ENCODE assay signal across 8 cellular contexts in the genomic region with DNA sequence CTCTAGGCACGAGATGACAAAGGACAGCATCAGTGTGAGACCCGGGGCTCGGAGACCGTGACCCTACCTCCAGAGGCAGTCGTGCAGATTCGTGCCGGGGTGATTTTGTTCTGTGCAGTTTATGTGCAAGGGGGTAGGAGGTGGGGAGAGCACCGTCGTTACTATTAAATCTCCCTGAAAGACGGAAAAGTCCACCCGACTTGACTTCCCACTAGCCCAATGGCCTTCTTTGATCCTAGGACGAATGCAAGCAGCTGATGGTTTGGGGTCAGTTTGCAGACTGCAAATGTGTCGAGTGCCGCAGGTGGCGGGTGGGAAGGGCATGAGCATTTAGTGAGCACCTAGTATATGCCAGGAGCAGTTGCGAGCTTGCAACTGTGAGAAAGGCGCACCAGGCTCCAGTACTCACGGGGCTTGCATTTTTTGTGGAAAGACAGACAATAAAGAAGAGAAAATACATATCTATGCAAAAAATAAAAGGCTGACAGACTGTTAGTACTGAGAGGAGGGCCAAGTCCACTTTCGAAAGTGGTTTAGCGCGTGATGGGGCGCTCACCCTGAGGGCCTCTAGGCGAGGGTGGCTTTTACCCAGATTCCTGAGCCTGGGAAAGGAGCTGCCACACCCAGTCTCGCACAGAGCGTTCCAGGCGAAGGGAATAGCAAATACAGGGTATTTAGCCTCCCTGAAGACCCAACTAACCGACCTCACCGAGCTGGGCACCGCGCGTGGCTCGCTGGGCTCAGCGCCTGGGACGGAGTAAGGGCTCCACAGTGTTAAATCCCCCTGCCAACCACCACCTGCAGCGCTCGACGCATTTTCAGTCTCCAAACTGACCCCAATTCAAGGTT. TPM values are rescaled to one million over a fixed set of nuclear protein-coding genes. Genes with fewer than 3 reads are reported as not detected.
A peak's percentile ranks its signal among the peaks of the same experiment; 100 is the strongest.
DNase-seq lines count a peak whose midpoint lies in the region; FAIRE-seq and TF ChIP-seq lines count a peak whose summit lies in the region.

No MANE protein-coding gene starts in this region.

- no peaks in the 10 kb centered on the region for H3K9me3 ChIP-seq in HEK293 (ENCODE audit: control insufficient read depth, insufficient read depth, low read depth, low read length)
- H3K9me3 ChIP-seq in sigmoid colon = no peaks in the 10 kb centered on the region

- no peaks in the 10 kb centered on the region for H3K9me3 Mint-ChIP-seq in activated naive CD8-positive, alpha-beta T cell (ENCODE audit: low read depth)

- TF ChIP-seq POLR2A in GM12891 (IDR thresholded peaks at IDR 0.05; ENCODE audit: low read depth, low read length) = no peak; the same call in none of the 2 replicates
- TF ChIP-seq POLR2A in sigmoid colon (IDR thresholded peaks at IDR 0.05) = no peak

- peak overlapping the region; percentile 79 for H3K27ac Mint-ChIP-seq in activated naive CD8-positive, alpha-beta T cell

- TF ChIP-seq EP300 in sigmoid colon (IDR thresholded peaks at IDR 0.05) = no peak

- CTCF ChIA-PET in HEK293 (lab: Yijun Ruan, JAX) = interaction anchor here (0.5 to 2.6 kb wide), 11 partner anchors 16 to 168 kb away, joined by 3 to 18 read pairs (median 4); no protein-coding TSS in a partner anchor

- H3K36me3 Mint-ChIP-seq in activated naive CD8-positive, alpha-beta T cell = no peaks in the 10 kb centered on the region

- no peak for FAIRE-seq in GM12891 (lab: Jason Lieb, UNC)

- peak overlapping the region; percentile 71 for H3K4me3 ChIP-seq in HEK293 (ENCODE audit: low read depth, low read length)
- peak overlapping the region; percentile 49 to 76 (median 66) for H3K4me3 ChIP-seq in sigmoid colon

- H3K36me3 ChIP-seq in HEK293 (ENCODE audit: control insufficient read depth in 2 of 2, insufficient read depth in 1 of 2, low read length in 2 of 2) (no peaks in the 10 kb centered on the region), sigmoid colon (no peaks in the 10 kb centered on the region)

- peaks cover 0 to 8% (median 0%) of the 10 kb centered on the region in 3 donors for H3K27me3 ChIP-seq in sigmoid colon

- H3K27me3 Mint-ChIP-seq in activated naive CD8-positive, alpha-beta T cell = no peaks in the 10 kb centered on the region

- H3K27ac ChIP-seq in HEK293 (ENCODE audit: extremely low read depth, low read depth, low read length) = peak overlapping the region; percentile 70
- peak overlapping the region; percentile 78 to 87 (median 80) for H3K27ac ChIP-seq in sigmoid colon

- peaks cover 50% of the 10 kb centered on the region for H3K4me1 Mint-ChIP-seq in activated naive CD8-positive, alpha-beta T cell (ENCODE audit: low read depth)

- peaks cover 2% of the 10 kb centered on the region; the same call in 1 of the 2 replicates for H3K4me1 ChIP-seq in HEK293 (ENCODE audit: control insufficient read depth, insufficient read depth, low read length)
- peaks cover 0 to 29% (median 21%) of the 10 kb centered on the region in 4 donors for H3K4me1 ChIP-seq in sigmoid colon

- intact Hi-C loops in sigmoid colon (cut with DNase I) = loop anchor here (1.0 to 5.0 kb wide), 2 partner anchors 144 to 159 kb away; a partner anchor contains a TSS

- 3 to 6% methylated on average over 37 of the region's 37 CpGs for WGBS in sigmoid colon, 2 donors

- POLR2A ChIA-PET in HEK293 (lab: Yijun Ruan, JAX) = interaction anchor here (0.9 to 1.0 kb wide), 3 partner anchors 9 to 112 kb away, joined by 3 read pairs; no protein-coding TSS in a partner anchor

- TF ChIP-seq CTCF in HEK293 (tag by site-specific recombination; IDR thresholded peaks at IDR 0.05) (no peak), sigmoid colon (IDR thresholded peaks at IDR 0.05) (no peak)

- peak overlapping the region; percentile 93 for H3K4me3 Mint-ChIP-seq in activated naive CD8-positive, alpha-beta T cell

- DNase-seq in GM12891 (ENCODE audit: insufficient read length, low spot score) (peak; percentile 31), NCI-H1092 (lab: John Stamatoyannopoulos, UW) (peak; percentile 7), hepatic stellate cell (ENCODE audit: low spot score) (peak; percentile 33), sigmoid colon (peak; percentile 67), NCI-H1105 treated with DMSO at 0.1 percent for 48 hours (lab: John Stamatoyannopoulos, UW) (no peak)
- no peak for DNase-seq in central memory CD4-positive, alpha-beta T cell

TF ChIP-seq in GM12891, 5 proteins besides CTCF, POLR2A, EP300 and RAD21:
- TF ChIP-seq PAX5 (IDR thresholded peaks at IDR 0.05; ENCODE audit: insufficient read depth, low read length, severe bottlenecking) (no peak), SPI1 (IDR thresholded peaks at IDR 0.05; ENCODE audit: low read depth, low read length) (no peak), POU2F2 (IDR thresholded peaks at IDR 0.05; ENCODE audit: low read depth, low read length) (no peak), TAF1 (IDR thresholded peaks at IDR 0.05; ENCODE audit: low read depth, low read length) (0 out of 2 replicates have a peak, but pooled peaks have one; percentile 42), POLR2AphosphoS5 (IDR thresholded peaks at IDR 0.05; ENCODE audit: low read depth, low read length) (peak; percentile 49; the same call in 1 of the 2 replicates)

TF ChIP-seq in HEK293, 187 proteins besides CTCF, POLR2A, EP300 and RAD21 (continues in another document):
- TF ChIP-seq ZBTB7A (tag by site-specific recombination; IDR thresholded peaks at IDR 0.05; ENCODE audit: low read depth) (no peak), ZNF311 (tag by site-specific recombination; IDR thresholded peaks at IDR 0.05; ENCODE audit: borderline replicate concordance) (no peak), IKZF3 (tag by site-specific recombination; IDR thresholded peaks at IDR 0.05) (no peak), ZNF121 (tag by site-specific recombination; IDR thresholded peaks at IDR 0.05) (no peak), SP7 (tag by site-specific recombination; IDR thresholded peaks at IDR 0.05) (no peak), MYNN (tag by site-specific recombination; IDR thresholded peaks at IDR 0.05; ENCODE audit: borderline replicate concordance) (no peak), ZNF664 (tag by site-specific recombination; IDR thresholded peaks at IDR 0.05) (peak; percentile 96), SCRT2 (tag by site-specific recombination; IDR thresholded peaks at IDR 0.05) (peak; percentile 48), EGR2 (tag by site-specific recombination; IDR thresholded peaks at IDR 0.05; ENCODE audit: low read depth) (no peak), OSR2 (tag by site-specific recombination; IDR thresholded peaks at IDR 0.05) (no peak), SCRT1 (tag by site-specific recombination; IDR thresholded peaks at IDR 0.05; ENCODE audit: borderline replicate concordance) (0 out of 2 replicates have a peak, but pooled peaks have one; percentile 61), ZNF558 (tag by site-specific recombination; IDR thresholded peaks at IDR 0.05) (no peak), ZNF184 (tag by site-specific recombination; IDR thresholded peaks at IDR 0.05) (no peak)
- TF ChIP-seq, protein P1, sequence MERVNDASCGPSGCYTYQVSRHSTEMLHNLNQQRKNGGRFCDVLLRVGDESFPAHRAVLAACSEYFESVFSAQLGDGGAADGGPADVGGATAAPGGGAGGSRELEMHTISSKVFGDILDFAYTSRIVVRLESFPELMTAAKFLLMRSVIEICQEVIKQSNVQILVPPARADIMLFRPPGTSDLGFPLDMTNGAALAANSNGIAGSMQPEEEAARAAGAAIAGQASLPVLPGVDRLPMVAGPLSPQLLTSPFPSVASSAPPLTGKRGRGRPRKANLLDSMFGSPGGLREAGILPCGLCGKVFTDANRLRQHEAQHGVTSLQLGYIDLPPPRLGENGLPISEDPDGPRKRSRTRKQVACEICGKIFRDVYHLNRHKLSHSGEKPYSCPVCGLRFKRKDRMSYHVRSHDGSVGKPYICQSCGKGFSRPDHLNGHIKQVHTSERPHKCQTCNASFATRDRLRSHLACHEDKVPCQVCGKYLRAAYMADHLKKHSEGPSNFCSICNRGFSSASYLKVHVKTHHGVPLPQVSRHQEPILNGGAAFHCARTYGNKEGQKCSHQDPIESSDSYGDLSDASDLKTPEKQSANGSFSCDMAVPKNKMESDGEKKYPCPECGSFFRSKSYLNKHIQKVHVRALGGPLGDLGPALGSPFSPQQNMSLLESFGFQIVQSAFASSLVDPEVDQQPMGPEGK (tag by site-specific recombination; IDR thresholded peaks at IDR 0.05) = no peak
- TF ChIP-seq, protein P2, sequence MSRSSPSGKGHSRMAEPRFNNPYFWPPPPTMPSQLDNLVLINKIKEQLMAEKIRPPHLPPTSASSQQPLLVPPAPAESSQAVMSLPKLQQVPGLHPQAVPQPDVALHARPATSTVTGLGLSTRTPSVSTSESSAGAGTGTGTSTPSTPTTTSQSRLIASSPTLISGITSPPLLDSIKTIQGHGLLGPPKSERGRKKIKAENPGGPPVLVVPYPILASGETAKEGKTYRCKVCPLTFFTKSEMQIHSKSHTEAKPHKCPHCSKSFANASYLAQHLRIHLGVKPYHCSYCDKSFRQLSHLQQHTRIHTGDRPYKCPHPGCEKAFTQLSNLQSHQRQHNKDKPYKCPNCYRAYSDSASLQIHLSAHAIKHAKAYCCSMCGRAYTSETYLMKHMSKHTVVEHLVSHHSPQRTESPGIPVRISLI (tag by site-specific recombination; IDR thresholded peaks at IDR 0.05) = no peak
- TF ChIP-seq, protein P3, sequence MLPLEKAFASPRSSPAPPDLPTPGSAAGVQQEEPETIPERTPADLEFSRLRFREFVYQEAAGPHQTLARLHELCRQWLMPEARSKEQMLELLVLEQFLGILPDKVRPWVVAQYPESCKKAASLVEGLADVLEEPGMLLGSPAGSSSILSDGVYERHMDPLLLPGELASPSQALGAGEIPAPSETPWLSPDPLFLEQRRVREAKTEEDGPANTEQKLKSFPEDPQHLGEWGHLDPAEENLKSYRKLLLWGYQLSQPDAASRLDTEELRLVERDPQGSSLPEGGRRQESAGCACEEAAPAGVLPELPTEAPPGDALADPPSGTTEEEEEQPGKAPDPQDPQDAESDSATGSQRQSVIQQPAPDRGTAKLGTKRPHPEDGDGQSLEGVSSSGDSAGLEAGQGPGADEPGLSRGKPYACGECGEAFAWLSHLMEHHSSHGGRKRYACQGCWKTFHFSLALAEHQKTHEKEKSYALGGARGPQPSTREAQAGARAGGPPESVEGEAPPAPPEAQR (tag by site-specific recombination; IDR thresholded peaks at IDR 0.05) = no peak

RNA-seq across cellular contexts. Expression of a gene that starts 0.9 kb away (rescaled TPM):
- 12.5 TPM for polyA plus RNA-seq in GM12891 (2012; ENCODE audit: low read depth, missing spikeins)
- 1 to 10 TPM; 1.8 to 2.2 (median 1.9) TPM for total RNA-seq in sigmoid colon
- 1 to 10 TPM in 2 of 3 donors, under 1 TPM in 1; 0.60 to 6.3 (median 1.6) TPM for polyA plus RNA-seq in sigmoid colon

Comparison
In these comparisons a context has a peak if more than half of its experiments do, and no peak if none do; other contexts are left out.
1. DNase-seq: peak in GM12891 (single experiment), NCI-H1092 (single experiment), hepatic stellate cell (single experiment) and sigmoid colon (single experiment); none in central memory CD4-positive, alpha-beta T cell (single experiment) and NCI-H1105 treated with DMSO at 0.1 percent for 48 hours (single experiment).